ENCODE assay signal across 8 cellular contexts in genomic region chr5:138178516-138179276, GRCh38. TPM values are rescaled to one million over a fixed set of nuclear protein-coding genes. Genes with fewer than 3 reads are reported as not detected.
DNase-seq lines count a peak whose midpoint lies in the region; ATAC-seq and TF ChIP-seq lines count a peak whose summit lies in the region.

BRD8 (minus strand) TSS chr5:138178630; CDS start chr5:138178614, 16 bp downstream.
KIF20A (plus strand) TSS chr5:138179112; CDS start chr5:138179681, 569 bp downstream.

- ATAC-seq in GM21737 (IDR thresholded peaks at IDR 0.05; ENCODE audit: unreplicated experiment), result peak; percentile 84

- DNase-seq in DMS79 treated with DMSO at 0.1 percent for 48 hours (lab: John Stamatoyannopoulos, UW) (peak; percentile 78), KG1 (lab: John Stamatoyannopoulos, UW) (peak; percentile 79), esophagus muscularis mucosa (ENCODE audit: extremely low spot score) (peak; percentile 99)
- DNase-seq in activated T-cell treated with anti-CD3 and anti-CD28 coated beads, Interleukin-2, amount 50 U/mL, for 1 hour, result peak; percentile 78
- peak; percentile 86 for DNase-seq in stimulated activated CD8-positive, alpha-beta memory T cell treated with anti-CD3 and anti-CD28 coated beads, Interleukin-7, amount 100 ng/mL, for 24 hours (ENCODE audit: low read depth)

- H3K9ac ChIP-seq in muscle layer of colon (ENCODE audit: low read length), result peak within 1 kb of the TSS; percentile 66

- H3K9me3 ChIP-seq in esophagus muscularis mucosa (no peaks in the 10 kb centered on the region), muscle layer of colon (ENCODE audit: low read length) (no peaks in the 10 kb centered on the region)

- intact Hi-C loops in esophagus muscularis mucosa (cut with DNase I), result no loop called here

- TF ChIP-seq CTCF in esophagus muscularis mucosa (IDR thresholded peaks at IDR 0.05), result no peak

- peaks cover 6 to 41% (median 34%) of the 10 kb centered on the region in 4 donors for H3K36me3 ChIP-seq in esophagus muscularis mucosa
- H3K36me3 ChIP-seq in muscle layer of colon (ENCODE audit: insufficient read depth, low read length), result peaks cover 15% of the 10 kb centered on the region

- no peak for TF ChIP-seq POLR2A in esophagus muscularis mucosa (IDR thresholded peaks at IDR 0.05; ENCODE audit: low read depth)

- H3K27ac ChIP-seq in esophagus muscularis mucosa (replicated peaks in 1 of 4) (peak within 1 kb of the TSS; percentile 86 to 91 (median 89)), muscle layer of colon (ENCODE audit: low read depth, low read length) (peak within 1 kb of the TSS; percentile 84)

- H3K4me3 ChIP-seq in esophagus muscularis mucosa, result peak within 1 kb of the TSS; percentile 72 to 88 (median 86)
- peak within 1 kb of the TSS; percentile 48 to 97 for H3K4me3 ChIP-seq in muscle layer of colon (ENCODE audit: low read depth in 1 of 2, low read length in 2 of 2)

- H3K27me3 ChIP-seq in esophagus muscularis mucosa (no peaks in the 10 kb centered on the region), muscle layer of colon (ENCODE audit: control insufficient read depth in 1 of 2, insufficient read depth in 2 of 2, low read length in 2 of 2) (no peaks in the 10 kb centered on the region)

- TF ChIP-seq EP300 in esophagus muscularis mucosa (IDR thresholded peaks at IDR 0.05), result no peak

- peaks cover 19 to 37% (median 29%) of the 10 kb centered on the region in 4 donors for H3K4me1 ChIP-seq in esophagus muscularis mucosa
- H3K4me1 ChIP-seq in muscle layer of colon (ENCODE audit: insufficient read depth, low read length), result peaks cover 14% of the 10 kb centered on the region

- WGBS in esophagus muscularis mucosa, result 0% methylated on average over 32 of the region's 41 CpGs

TF ChIP-seq in PFSK-1, 5 proteins besides CTCF, POLR2A, EP300 and RAD21:
- TF ChIP-seq FOXP2 (optimal IDR thresholded peaks at IDR 0.05; ENCODE audit: borderline replicate concordance, extremely low read depth, extremely low read length, insufficient read depth) (no peak), SIN3A (IDR thresholded peaks at IDR 0.05; ENCODE audit: borderline replicate concordance, insufficient read depth, low read length) (peak; percentile 99), REST (IDR thresholded peaks at IDR 0.05; ENCODE audit: insufficient read depth in 1 of 2, low read depth in 2 of 2, low read length in 2 of 2) (no peak), POLR2AphosphoS5 (IDR thresholded peaks at IDR 0.05; ENCODE audit: low read depth, low read length) (peak; percentile 86), TAF1 (IDR thresholded peaks at IDR 0.05; ENCODE audit: borderline replicate concordance, insufficient read depth, low read length) (peak; percentile 93)
TF ChIP-seq in PFSK-1: peak in this region for 3.

RNA-seq across cellular contexts. Expression of gene BRD8, which starts in this region (rescaled TPM):
- 24.1 TPM for polyA plus RNA-seq in PFSK-1 (2012; ENCODE audit: insufficient read length, low read depth)
- 10 to 100 TPM; 27.3 to 41.5 (median 31.2) TPM for total RNA-seq in esophagus muscularis mucosa

RNA-seq across cellular contexts. Expression of gene KIF20A, which starts in this region (rescaled TPM):
- polyA plus RNA-seq in PFSK-1 (2012; ENCODE audit: insufficient read length, low read depth), result 16.9 TPM
- 1 to 10 TPM in 1 of 4 donors, under 1 TPM in 1, not detected in 2; 0.50 to 1.1 TPM for total RNA-seq in esophagus muscularis mucosa

Comparison
In these comparisons a context has a peak if more than half of its experiments do, and no peak if none do; other contexts are left out.
1. Peak in every context shown above with its lines: DNase-seq, ATAC-seq, H3K4me3 ChIP-seq and H3K27ac ChIP-seq.